In the genomic region with DNA sequence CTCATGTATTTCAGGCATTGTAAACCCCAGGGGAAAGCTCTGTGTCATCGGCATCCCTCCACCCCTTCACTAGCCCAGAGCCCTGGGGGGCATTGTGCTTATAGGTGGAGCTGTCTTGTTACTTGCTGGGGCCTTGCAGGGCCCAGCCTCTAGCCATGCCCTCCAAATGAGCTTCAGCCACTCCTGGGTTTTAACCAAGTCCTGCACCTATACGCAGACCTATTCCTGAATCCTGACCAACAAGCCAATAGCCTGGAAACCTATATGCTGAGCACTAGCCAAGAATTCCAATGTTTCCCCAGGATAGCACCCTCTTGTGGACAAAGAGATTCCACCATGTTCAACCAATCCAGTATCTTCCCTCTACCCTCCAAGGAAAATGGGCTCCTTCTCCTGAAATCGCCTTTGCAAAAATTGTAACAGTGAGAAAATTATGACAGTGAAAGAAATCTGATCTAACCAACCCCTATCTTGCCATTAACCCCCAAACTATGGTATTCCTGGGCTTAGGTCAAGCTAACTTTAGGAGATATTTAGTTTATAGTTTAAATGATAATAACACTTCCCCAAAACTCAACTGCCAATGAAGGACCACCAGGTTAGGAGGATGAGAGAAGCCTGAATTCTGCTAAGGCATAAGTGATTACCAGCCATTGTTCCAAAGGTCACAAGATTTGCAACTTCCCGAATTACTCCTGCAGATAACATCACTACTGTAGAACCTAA, we compare ENCODE assay signal across 8 cellular contexts. TPM values are rescaled to one million over a fixed set of nuclear protein-coding genes. Genes with fewer than 3 reads are reported as not detected.
DNase-seq lines count a peak whose midpoint lies in the region; ATAC-seq and TF ChIP-seq lines count a peak whose summit lies in the region.

No MANE protein-coding gene starts in this region.

- H3K4me1 ChIP-seq in right atrium auricular region (peaks cover 0 to 29% of the 10 kb centered on the region in 2 donors), sigmoid colon (peaks cover 0 to 34% (median 30%) of the 10 kb centered on the region in 4 donors)

- ATAC-seq in left cardiac atrium = no peak
- ATAC-seq in HG03354 (IDR thresholded peaks at IDR 0.05; ENCODE audit: poor library complexity, severe bottlenecking, unreplicated experiment) = no peak

- H3K4me3 ChIP-seq in right atrium auricular region (no peak overlapping the region), epithelial cell of proximal tubule (ENCODE audit: low read depth, low read length) (no peak overlapping the region), sigmoid colon (no peak overlapping the region)

- 71 to 86% methylated on average over 4 of the region's 4 CpGs for WGBS in sigmoid colon, 2 donors

- intact Hi-C loops in left cardiac atrium (cut with DNase I) = loop anchor here in 1 of 2 donors (5.0 kb wide), 1 partner anchor 57 kb away; a partner anchor contains a TSS
- intact Hi-C loops in sigmoid colon (cut with DNase I) = no loop called here

- DNase-seq in right atrium auricular region (ENCODE audit: low spot score) (peak; percentile 47), left cardiac atrium (no peak), NCI-H524 treated with DMSO at 0.1 percent for 48 hours (lab: John Stamatoyannopoulos, UW) (peak; percentile 54), epithelial cell of proximal tubule (ENCODE audit: low read depth) (no peak), sigmoid colon (no peak), NOMO-1 treated with dmso at 0.1 percent for 144 hours (lab: John Stamatoyannopoulos, UW; ENCODE audit: unreplicated experiment) (no peak), Ammon's horn (ENCODE audit: low spot score) (no peak)

- H3K27ac ChIP-seq in right atrium auricular region (peak overlapping the region; percentile 95), sigmoid colon (peak overlapping the region in 2 of 4 donors; percentile 90 to 94)

- H3K9me3 ChIP-seq in right atrium auricular region (peaks cover 0 to 16% of the 10 kb centered on the region in 2 donors), sigmoid colon (peaks cover 0 to 7% (median 0%) of the 10 kb centered on the region in 4 donors)

- TF ChIP-seq EP300 in sigmoid colon (IDR thresholded peaks at IDR 0.05) = no peak

- H3K36me3 ChIP-seq in right atrium auricular region (no peaks in the 10 kb centered on the region), sigmoid colon (no peaks in the 10 kb centered on the region)

- TF ChIP-seq CTCF in right atrium auricular region (IDR thresholded peaks at IDR 0.05) (peak; percentile 29 to 62), epithelial cell of proximal tubule (conservative IDR thresholded peaks at IDR 0.05; ENCODE audit: low read depth, low read length) (peak; percentile 81), sigmoid colon (IDR thresholded peaks at IDR 0.05) (peak in 3 of 4 experiments; percentile 22 to 41 (median 26))

- no peak for TF ChIP-seq POLR2A in sigmoid colon (IDR thresholded peaks at IDR 0.05)

- no peaks in the 10 kb centered on the region for H3K27me3 ChIP-seq in right atrium auricular region
- no peaks in the 10 kb centered on the region for H3K27me3 ChIP-seq in sigmoid colon

RNA-seq across cellular contexts. Expression of a gene that starts 55.5 kb away (rescaled TPM):
- 10 to 100 TPM; 45.5 to 57.3 TPM for total RNA-seq in right atrium auricular region
- 10 to 100 TPM; 61.9 to 76.5 TPM for total RNA-seq in left cardiac atrium
- total RNA-seq in epithelial cell of proximal tubule = 43.6 and 82.6 TPM in 2 replicates
- 10 to 100 TPM; 46.8 to 70.9 (median 61.2) TPM for total RNA-seq in sigmoid colon
- polyA plus RNA-seq in sigmoid colon = 1 to 10 TPM; 5.5 to 9.2 (median 6.0) TPM

Comparison
In these comparisons a context has a peak if more than half of its experiments do, and no peak if none do; other contexts are left out.
1. DNase-seq: peak in right atrium auricular region (single experiment) and NCI-H524 treated with DMSO at 0.1 percent for 48 hours (single experiment); none in left cardiac atrium (single experiment), epithelial cell of proximal tubule (single experiment), sigmoid colon (single experiment), NOMO-1 treated with dmso at 0.1 percent for 144 hours (single experiment) and Ammon's horn (single experiment).
2. CTCF ChIP-seq: peak in every context shown above with its lines; median percentile 81 in epithelial cell of proximal tubule; 46 in right atrium auricular region; 26 in sigmoid colon.